ENCODE assay signal across 8 cellular contexts in the genomic region with DNA sequence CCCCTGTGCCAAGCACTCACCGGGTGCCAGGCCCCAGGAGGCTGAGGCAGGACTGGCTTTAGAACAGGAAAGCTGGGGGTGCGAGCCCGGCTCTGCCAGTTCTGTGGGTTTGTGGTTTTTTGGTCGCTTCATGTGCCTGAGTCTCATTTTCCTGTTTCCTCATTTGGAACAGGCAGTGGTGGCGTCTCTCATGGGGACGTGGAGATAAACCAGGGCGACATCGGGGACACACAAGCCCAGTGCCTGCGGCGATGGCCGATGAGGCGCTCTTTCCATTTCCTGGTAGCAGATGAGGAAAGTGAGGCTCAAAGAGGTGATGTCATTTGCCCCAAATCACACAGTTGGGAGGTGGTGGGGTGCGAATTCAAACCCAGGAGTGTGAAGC. TPM values are rescaled to one million over a fixed set of nuclear protein-coding genes. Genes with fewer than 3 reads are reported as not detected.
DNase-seq lines count a peak whose midpoint lies in the region; ATAC-seq and TF ChIP-seq lines count a peak whose summit lies in the region.

No MANE protein-coding gene starts in this region.

- TF ChIP-seq CTCF in GM06990 (IDR thresholded peaks at IDR 0.05; ENCODE audit: insufficient read depth, low read length, poor library complexity, severe bottlenecking) = no peak
- no peak for TF ChIP-seq CTCF in esophagus muscularis mucosa (IDR thresholded peaks at IDR 0.05)

- WGBS in esophagus muscularis mucosa = 80% methylated on average over 13 of the region's 13 CpGs

- no peak overlapping the region for H3K27ac ChIP-seq in esophagus muscularis mucosa (replicated peaks in 1 of 4)

- intact Hi-C loops in esophagus muscularis mucosa (cut with DNase I) = no loop called here

- peaks cover 18 to 24% (median 21%) of the 10 kb centered on the region in 4 donors for H3K4me1 ChIP-seq in esophagus muscularis mucosa

- H3K4me3 ChIP-seq in GM06990 (replicated peaks; ENCODE audit: low read depth, low read length) (no peak overlapping the region), esophagus muscularis mucosa (no peak overlapping the region)

- no peak for TF ChIP-seq POLR2A in esophagus muscularis mucosa (IDR thresholded peaks at IDR 0.05; ENCODE audit: low read depth)

- no peaks in the 10 kb centered on the region for H3K9me3 ChIP-seq in esophagus muscularis mucosa

- H3K36me3 ChIP-seq in GM06990 (ENCODE audit: control insufficient read depth, insufficient read depth, low read length) (no peaks in the 10 kb centered on the region), esophagus muscularis mucosa (no peaks in the 10 kb centered on the region)

- no peak for TF ChIP-seq EP300 in esophagus muscularis mucosa (IDR thresholded peaks at IDR 0.05)

- peak; percentile 33 for DNase-seq in GM06990 (ENCODE audit: extremely low read depth, insufficient read length)
- peak; percentile 80 for DNase-seq in SKM-1 treated with dmso at 0.1 percent for 144 hours (lab: John Stamatoyannopoulos, UW; ENCODE audit: unreplicated experiment)
- peak; percentile 71 for DNase-seq in astrocyte of the hippocampus (ENCODE audit: low read depth, low spot score)
- DNase-seq in stimulated activated CD4-positive, alpha-beta T cell treated with anti-CD3 and anti-CD28 coated beads, Interleukin-4, amount 100 ng/mL, for 1 hour = peak; percentile 25
- no peak for DNase-seq in 8988T
- DNase-seq in esophagus muscularis mucosa (ENCODE audit: extremely low spot score) = no peak
- no peak for DNase-seq in iPS-NIHi7 (ENCODE audit: extremely low spot score)

- H3K27me3 ChIP-seq in GM06990 (replicated peaks; ENCODE audit: control insufficient read depth, insufficient read depth, low read length) = no peaks in the 10 kb centered on the region; the same call in 1 of the 2 replicates
- H3K27me3 ChIP-seq in esophagus muscularis mucosa = no peaks in the 10 kb centered on the region

- ATAC-seq in HG03139 (IDR thresholded peaks at IDR 0.05; ENCODE audit: unreplicated experiment) = no peak

RNA-seq across cellular contexts. Expression of a gene that starts 20.8 kb away (rescaled TPM):
- 10 to 100 TPM; 13.8 to 20.3 (median 18.3) TPM for total RNA-seq in esophagus muscularis mucosa

Comparison
In these comparisons a context has a peak if more than half of its experiments do, and no peak if none do; other contexts are left out.
1. DNase-seq: peak in GM06990 (single experiment), SKM-1 treated with dmso at 0.1 percent for 144 hours (single experiment), astrocyte of the hippocampus (single experiment) and stimulated activated CD4-positive, alpha-beta T cell treated with anti-CD3 and anti-CD28 coated beads, Interleukin-4, amount 100 ng/mL, for 1 hour (single experiment); none in 8988T (single experiment), esophagus muscularis mucosa (single experiment) and iPS-NIHi7 (single experiment).